10 cellular contexts compared by ENCODE assay signal in genomic region chr10:114303556-114303955, GRCh38.
DNase-seq lines count a peak whose midpoint lies in the region; ATAC-seq and TF ChIP-seq lines count a peak whose summit lies in the region.
"Had no signal": no experiment of that assay in that cellular context is flagged by ENCODE, and none has a peak within 500 bp of the region (broad histone marks: within the 10 kb centered on the region; RNA-seq: fewer than 3 reads in every experiment).

No MANE protein-coding gene starts in this region.

- H3K18ac ChIP-seq in H9 (ENCODE audit: insufficient read length, low read depth, low read length) = no peak overlapping the region

- CTCF ChIA-PET in activated B cell treated with CpG ODN at 0.5 μM for 24 hours (lab: Charles Lee) = interaction anchor here (0.6 to 2.6 kb wide), 29 partner anchors 9 to 827 kb away, joined by 3 to 45 read pairs (median 4); partner anchors contain the start of gene FHIP2A

- H4K8ac ChIP-seq in H9 (replicated peaks; ENCODE audit: insufficient read length, low read depth, low read length) = no peak overlapping the region

- no peak overlapping the region for H2BK20ac ChIP-seq in H9 (ENCODE audit: low read depth, low read length, poor library complexity, severe bottlenecking)

- no peaks in the 10 kb centered on the region for H3K79me2 ChIP-seq in H9 (ENCODE audit: insufficient read depth, low read length)

- no peak overlapping the region for H3K4ac ChIP-seq in H9 (ENCODE audit: low read depth, low read length)

- H3K56ac ChIP-seq in H9 (ENCODE audit: insufficient read length, low read depth, low read length) = no peak overlapping the region

- peaks cover 11% of the 10 kb centered on the region for H3K27me3 Mint-ChIP-seq in H9 (ENCODE audit: low read depth)
- H3K27me3 Mint-ChIP-seq in activated B cell treated with CpG ODN at 0.5 μM for 24 hours = no peaks in the 10 kb centered on the region
- peaks cover 3% of the 10 kb centered on the region for H3K27me3 Mint-ChIP-seq in neural crest cell (ENCODE audit: low read depth)

- H3K4me1 ChIP-seq in H9 (ENCODE audit: insufficient read depth, low read length) = no peaks in the 10 kb centered on the region; the same call in 1 of the 2 replicates

- H2BK15ac ChIP-seq in H9 (ENCODE audit: low read depth, low read length) = no peak overlapping the region

- H3K14ac ChIP-seq in H9 (ENCODE audit: insufficient read depth, low read length) = no peak overlapping the region

- H3K4me2 ChIP-seq in H9 (ENCODE audit: insufficient read depth, insufficient read length, low read length) = peak overlapping the region; percentile 64

- H3K36me3 Mint-ChIP-seq in H9 (ENCODE audit: insufficient read depth in 1 of 3, low read depth in 3 of 3) (no peaks in the 10 kb centered on the region), activated B cell treated with CpG ODN at 0.5 μM for 24 hours (ENCODE audit: low read depth) (peaks cover 24% of the 10 kb centered on the region), neural crest cell (ENCODE audit: low read depth) (peaks cover 11% of the 10 kb centered on the region)

- no peak overlapping the region for H2AFZ ChIP-seq in H9 (ENCODE audit: low read length)

- H3K4me3 Mint-ChIP-seq in H9 = no peak overlapping the region
- peak overlapping the region; percentile 86 for H3K4me3 Mint-ChIP-seq in activated B cell treated with CpG ODN at 0.5 μM for 24 hours
- H3K4me3 Mint-ChIP-seq in neural crest cell = peak overlapping the region; percentile 82

- no peak overlapping the region for H2BK12ac ChIP-seq in H9 (ENCODE audit: insufficient read length, low read depth, low read length)

- no peak overlapping the region for H2AK5ac ChIP-seq in H9 (ENCODE audit: insufficient read length, low read length)

- no peaks in the 10 kb centered on the region for H4K20me1 ChIP-seq in H9 (ENCODE audit: control insufficient read depth, insufficient read depth, insufficient read length)

- no peak overlapping the region for H4K91ac ChIP-seq in H9 (ENCODE audit: insufficient read length, low read depth, low read length)

- H3K27me3 ChIP-seq in H9 (ENCODE audit: insufficient read depth, low read length) = no peaks in the 10 kb centered on the region
- H3K27me3 ChIP-seq: adrenal gland, upper lobe of left lung had no signal

- intact Hi-C loops in activated B cell treated with CpG ODN at 0.5 μM for 24 hours (cut with micrococcal nuclease) = loop anchor here (5.0 kb wide), 1 partner anchor 131 kb away; the partner anchor contains the start of gene CCDC186

- no peak overlapping the region for H2BK120ac ChIP-seq in H9 (ENCODE audit: low read depth, low read length, poor library complexity, severe bottlenecking)

- H3K9me3 ChIP-seq in H9 (ENCODE audit: control insufficient read depth, low read depth, low read length) = no peaks in the 10 kb centered on the region
- H3K9me3 ChIP-seq: adrenal gland, upper lobe of left lung had no signal

- DNase-seq in H9 = no peak
- DNase-seq in activated B cell treated with CpG ODN at 0.5 μM for 24 hours = no peak
- no peak for DNase-seq in neural crest cell (ENCODE audit: low read depth, low spot score)
- no peak for DNase-seq in cerebellar cortex (ENCODE audit: low spot score)
- no peak for DNase-seq in hippocampal formation (lab: John Stamatoyannopoulos, UW)

- H3K23ac ChIP-seq in H9 (ENCODE audit: insufficient read length, low read depth, low read length) = no peak overlapping the region

- H4K5ac ChIP-seq in H9 (ENCODE audit: insufficient read length, low read depth, low read length) = no peak overlapping the region

- H3T11ph ChIP-seq in H9 (ENCODE audit: low read length) = no peak overlapping the region

- H3K9me3 Mint-ChIP-seq in H9 (no peaks in the 10 kb centered on the region), activated B cell treated with CpG ODN at 0.5 μM for 24 hours (no peaks in the 10 kb centered on the region), neural crest cell (no peaks in the 10 kb centered on the region)

- no peak overlapping the region for H3K27ac ChIP-seq in H9 (ENCODE audit: insufficient read length, low read depth, low read length)

- H3K9ac ChIP-seq in H9 (ENCODE audit: extremely low read depth, insufficient read length, low read length) = no peak overlapping the region

- H3K4me1 Mint-ChIP-seq in H9 (peaks cover 8% of the 10 kb centered on the region in 2 experiments), activated B cell treated with CpG ODN at 0.5 μM for 24 hours (peaks cover 12% of the 10 kb centered on the region), neural crest cell (peaks cover 25% of the 10 kb centered on the region)

- H3K27ac Mint-ChIP-seq in H9 = peak overlapping the region in 1 of 3 experiments; percentile 46; a peak in 1 of 7 replicates
- H3K27ac Mint-ChIP-seq in activated B cell treated with CpG ODN at 0.5 μM for 24 hours = no peak overlapping the region
- peak overlapping the region; percentile 75 for H3K27ac Mint-ChIP-seq in neural crest cell (ENCODE audit: unreplicated experiment)

- WGBS in H9 (ENCODE audit: extremely low coverage, insufficient read length, low lambda C conversion rate) = no CpG with 5 or more reads among the region's 10 CpGs

- POLR2A ChIA-PET in activated B cell treated with CpG ODN at 0.5 μM for 24 hours (lab: Charles Lee) = no interaction called here

- no peak overlapping the region for H2BK5ac ChIP-seq in H9 (ENCODE audit: insufficient read length, low read length)

- H3K23me2 ChIP-seq in H9 (ENCODE audit: insufficient read length, low read depth, low read length, poor library complexity, severe bottlenecking) = peaks cover 6% of the 10 kb centered on the region

- TF ChIP-seq CTCF in H9 (conservative IDR thresholded peaks at IDR 0.05) (no peak), activated B cell treated with CpG ODN at 0.5 μM for 24 hours (IDR thresholded peaks at IDR 0.05) (no peak), neural crest cell (conservative IDR thresholded peaks at IDR 0.05) (no peak)

- H3K79me1 ChIP-seq in H9 (ENCODE audit: insufficient read depth, low read depth, low read length, poor library complexity, severe bottlenecking) = no peaks in the 10 kb centered on the region

- ATAC-seq in GM18502 (IDR thresholded peaks at IDR 0.05; ENCODE audit: poor library complexity, unreplicated experiment) (peak; percentile 3), activated B cell treated with CpG ODN at 0.5 μM for 24 hours (ENCODE audit: low read depth) (no peak), GM21717 (IDR thresholded peaks at IDR 0.05; ENCODE audit: unreplicated experiment) (no peak), HG02678 (IDR thresholded peaks at IDR 0.05; ENCODE audit: unreplicated experiment) (no peak)

Comparison
In these comparisons a context has a peak if more than half of its experiments do, and no peak if none do; other contexts are left out.
1. H3K4me3 Mint-ChIP-seq: peak in activated B cell treated with CpG ODN at 0.5 μM for 24 hours (single experiment) and neural crest cell (single experiment); none in H9 (0 of 2).